In genomic region chr3:29384640-29385039, GRCh38 we compare ENCODE assay signal across 11 cellular contexts.
DNase-seq lines count a peak whose midpoint lies in the region; ATAC-seq and TF ChIP-seq lines count a peak whose summit lies in the region.
"Had no signal": no experiment of that assay in that cellular context is flagged by ENCODE, and none has a peak within 500 bp of the region (broad histone marks: within the 10 kb centered on the region; RNA-seq: fewer than 3 reads in every experiment).

No MANE protein-coding gene starts in this region.

- H3K4me3 ChIP-seq in GM23248 (peak overlapping the region; percentile 22), ascending aorta (peak overlapping the region in 1 of 2 donors; percentile 9), gastrocnemius medialis (no peak overlapping the region)

- TF ChIP-seq POLR2A in gastrocnemius medialis (IDR thresholded peaks at IDR 0.05), result no peak

- no peaks in the 10 kb centered on the region for H3K27me3 ChIP-seq in GM23248 (replicated peaks; ENCODE audit: insufficient read depth)
- no peaks in the 10 kb centered on the region for H3K27me3 ChIP-seq in ascending aorta
- H3K27me3 ChIP-seq in gastrocnemius medialis, result no peaks in the 10 kb centered on the region

- TF ChIP-seq CTCF in ascending aorta (IDR thresholded peaks at IDR 0.05) (no peak), gastrocnemius medialis (IDR thresholded peaks at IDR 0.05 in 4 of 5, conservative IDR thresholded peaks at IDR 0.05 in 1 of 5) (no peak)

- peaks cover 2% of the 10 kb centered on the region for H3K4me1 Mint-ChIP-seq in activated CD4-positive, alpha-beta T cell treated with anti-CD3 and anti-CD28 coated beads, Interleukin-2, amount 10 ng/mL, durations not matched to agents 7 days and 5 days

- H3F3A ChIP-seq in GM23248 (ENCODE audit: insufficient read depth), result peaks cover 59% of the 10 kb centered on the region

- WGBS in GM23248 (ENCODE audit: low coverage in 1 of 2, low lambda C conversion rate in 2 of 2, missing lambda C conversion rate in 2 of 2), 2 experiments, result 41 to 57% methylated on average over 6 of the region's 6 CpGs

- H3K9ac ChIP-seq in GM23248, result peak overlapping the region; percentile 32; the same call in 1 of the 2 replicates

- H3K9me3 Mint-ChIP-seq in activated CD4-positive, alpha-beta T cell treated with anti-CD3 and anti-CD28 coated beads, Interleukin-2, amount 10 ng/mL, durations not matched to agents 7 days and 5 days, result peaks cover 2% of the 10 kb centered on the region

- no peaks in the 10 kb centered on the region for H4K20me1 ChIP-seq in GM23248 (ENCODE audit: insufficient read depth)

- H3K36me3 Mint-ChIP-seq in activated CD4-positive, alpha-beta T cell treated with anti-CD3 and anti-CD28 coated beads, Interleukin-2, amount 10 ng/mL, durations not matched to agents 7 days and 5 days (ENCODE audit: low read depth), result no peaks in the 10 kb centered on the region

- DNase-seq in GM23248 (peak; percentile 83), ascending aorta (ENCODE audit: low spot score in 2 of 2) (peak in 1 of 2 donors; percentile 67), left cardiac atrium (no peak), gastrocnemius medialis (no peak)
- no peak for DNase-seq in activated CD4-positive, alpha-beta T cell treated with anti-CD3 and anti-CD28 coated beads, Interleukin-2, amount 10 ng/mL, durations not matched to agents 7 days and 5 days
- DNase-seq: cerebellar nuclear complex, DMS 273 treated with DMSO at 0.1 percent for 48 hours, posterior cingulate gyrus had no signal

- H3K36me3 ChIP-seq in GM23248 (ENCODE audit: low read depth), result peaks cover 12% of the 10 kb centered on the region; the same call in 1 of the 2 replicates
- H3K36me3 ChIP-seq in ascending aorta, result no peaks in the 10 kb centered on the region
- no peaks in the 10 kb centered on the region for H3K36me3 ChIP-seq in gastrocnemius medialis

- H3K4me2 ChIP-seq in GM23248 (ENCODE audit: unreplicated experiment), result peak overlapping the region; percentile 35

- no peak overlapping the region for H2AFZ ChIP-seq in GM23248

- H3K4me1 ChIP-seq in GM23248 (ENCODE audit: insufficient read depth), result peaks cover 45% of the 10 kb centered on the region
- peaks cover 2 to 37% of the 10 kb centered on the region in 2 donors for H3K4me1 ChIP-seq in ascending aorta
- peaks cover 15 to 30% of the 10 kb centered on the region in 2 donors for H3K4me1 ChIP-seq in gastrocnemius medialis

- peaks cover 70% of the 10 kb centered on the region for H3K79me2 ChIP-seq in GM23248 (ENCODE audit: insufficient read depth)

- H3K4me3 Mint-ChIP-seq in activated CD4-positive, alpha-beta T cell treated with anti-CD3 and anti-CD28 coated beads, Interleukin-2, amount 10 ng/mL, durations not matched to agents 7 days and 5 days, result no peak overlapping the region

- peak; percentile 41 to 80 for ATAC-seq in left cardiac atrium
- ATAC-seq in gastrocnemius medialis, result peak; percentile 50 to 59
- no peak for ATAC-seq in HG03097 (IDR thresholded peaks at IDR 0.05; ENCODE audit: low FRiP score, unreplicated experiment)
- no peak for ATAC-seq in GM18870 (IDR thresholded peaks at IDR 0.05; ENCODE audit: unreplicated experiment)
- ATAC-seq in HG02571 (IDR thresholded peaks at IDR 0.05; ENCODE audit: unreplicated experiment), result no peak

- no peaks in the 10 kb centered on the region for H3K9me2 ChIP-seq in GM23248 (ENCODE audit: insufficient read depth)

- H3K27me3 Mint-ChIP-seq in activated CD4-positive, alpha-beta T cell treated with anti-CD3 and anti-CD28 coated beads, Interleukin-2, amount 10 ng/mL, durations not matched to agents 7 days and 5 days, result no peaks in the 10 kb centered on the region

- intact Hi-C loops in ascending aorta (cut with DNase I) (loop anchor here (5.0 kb wide), 2 partner anchors 47 to 102 kb away; partner anchors contain the start of gene RBMS3), left cardiac atrium (cut with DNase I) (no loop called here), gastrocnemius medialis (cut with DNase I; ENCODE audit: low total_unique reads) (no loop called here)

- no peak overlapping the region for H3K27ac Mint-ChIP-seq in activated CD4-positive, alpha-beta T cell treated with anti-CD3 and anti-CD28 coated beads, Interleukin-2, amount 10 ng/mL, durations not matched to agents 7 days and 5 days

- no peaks in the 10 kb centered on the region for H3K9me3 ChIP-seq in GM23248 (ENCODE audit: low read depth)
- H3K9me3 ChIP-seq in ascending aorta, result peaks cover 0 to 4% of the 10 kb centered on the region in 2 donors
- H3K9me3 ChIP-seq in gastrocnemius medialis, result no peaks in the 10 kb centered on the region

- H3K27ac ChIP-seq in GM23248 (peak overlapping the region; percentile 48), ascending aorta (peak overlapping the region; percentile 77 to 84), gastrocnemius medialis (peak overlapping the region; percentile 43 to 59 (median 58))

- in situ Hi-C loops in GM23248 (cut with MboI), result no loop called here
- in situ Hi-C loops in gastrocnemius medialis (cut with MboI; ENCODE audit: low sequenced_read_pairs in 4 of 4), result no loop called here

- POLR2A ChIA-PET in activated CD4-positive, alpha-beta T cell treated with anti-CD3 and anti-CD28 coated beads, Interleukin-2, amount 10 ng/mL, durations not matched to agents 7 days and 5 days (lab: Charles Lee), result no interaction called here

- CTCF ChIA-PET in activated CD4-positive, alpha-beta T cell treated with anti-CD3 and anti-CD28 coated beads, Interleukin-2, amount 10 ng/mL, durations not matched to agents 7 days and 5 days (lab: Charles Lee), result no interaction called here

Comparison
In these comparisons a context has a peak if more than half of its experiments do, and no peak if none do; other contexts are left out.
1. ATAC-seq: peak in left cardiac atrium (2 of 2) and gastrocnemius medialis (2 of 2); none in HG03097 (single experiment), GM18870 (single experiment) and HG02571 (single experiment).
2. Peak in every context shown above with its lines, with median percentiles within 50 percentile points of each other: H3K27ac ChIP-seq.